In genomic region chr16:88768041-88768876, GRCh38 we compare ENCODE assay signal across 9 cellular contexts. TPM values are rescaled to one million over a fixed set of nuclear protein-coding genes. Genes with fewer than 3 reads are reported as not detected.
DNase-seq lines count a peak whose midpoint lies in the region; ATAC-seq and TF ChIP-seq lines count a peak whose summit lies in the region.
"Had no signal": no experiment of that assay in that cellular context is flagged by ENCODE, and none has a peak within 500 bp of the region (broad histone marks: within the 10 kb centered on the region; RNA-seq: fewer than 3 reads in every experiment).

No MANE protein-coding gene starts in this region.

- TF ChIP-seq POLR2A in erythroblast (IDR thresholded peaks at IDR 0.05; ENCODE audit: low read length) = no peak

- no peak overlapping the region for H3K4me3 ChIP-seq in Loucy (ENCODE audit: low read length, poor library complexity, severe bottlenecking)
- H3K4me3 ChIP-seq in muscle layer of colon (ENCODE audit: low read depth in 1 of 2, low read length in 2 of 2) = peak overlapping the region in 1 of 2 donors; percentile 35

- H3K9me2 ChIP-seq in Loucy (replicated peaks; ENCODE audit: low read depth, low read length) = no peaks in the 10 kb centered on the region

- no peak overlapping the region for H2AFZ ChIP-seq in Loucy (ENCODE audit: low read length)

- H3K4me1 ChIP-seq in Loucy (ENCODE audit: insufficient read depth, low read length, poor library complexity, severe bottlenecking) = peaks cover 3% of the 10 kb centered on the region
- H3K4me1 ChIP-seq in muscle layer of colon (ENCODE audit: insufficient read depth, low read length) = peaks cover 85% of the 10 kb centered on the region

- H3K9ac ChIP-seq in Loucy (ENCODE audit: low read depth, low read length, poor library complexity, severe bottlenecking) = no peak overlapping the region
- H3K9ac ChIP-seq in muscle layer of colon (ENCODE audit: low read length) = peak overlapping the region; percentile 58

- no peaks in the 10 kb centered on the region for H3K27me3 ChIP-seq in Loucy (ENCODE audit: insufficient read depth, low read length, poor library complexity, severe bottlenecking)
- H3K27me3 ChIP-seq in muscle layer of colon (ENCODE audit: control insufficient read depth in 1 of 2, insufficient read depth in 2 of 2, low read length in 2 of 2) = no peaks in the 10 kb centered on the region
- H3K27me3 ChIP-seq: neutrophil had no signal

- no peaks in the 10 kb centered on the region for H3F3A ChIP-seq in Loucy (ENCODE audit: low read depth)

- H3K36me3 ChIP-seq in Loucy (ENCODE audit: insufficient read depth, low read length) (peaks cover 7% of the 10 kb centered on the region; the same call in 1 of the 2 replicates), muscle layer of colon (ENCODE audit: insufficient read depth, low read length) (peaks cover 7% of the 10 kb centered on the region)
- H3K36me3 ChIP-seq: neutrophil had no signal

- no peak for TF ChIP-seq CTCF in Loucy (conservative IDR thresholded peaks at IDR 0.05; ENCODE audit: low read length)

- H3K9me3 ChIP-seq in Loucy (ENCODE audit: insufficient read depth, low read depth, low read length) = no peaks in the 10 kb centered on the region
- no peaks in the 10 kb centered on the region for H3K9me3 ChIP-seq in muscle layer of colon (ENCODE audit: low read length)
- H3K9me3 ChIP-seq: neutrophil had no signal

- H3K27ac ChIP-seq in muscle layer of colon (ENCODE audit: low read depth, low read length) = peak overlapping the region; percentile 95
- H3K27ac ChIP-seq: neutrophil had no signal

- H4K20me1 ChIP-seq in Loucy (ENCODE audit: insufficient read depth, low read length, poor library complexity, severe bottlenecking) = peaks cover 46% of the 10 kb centered on the region

- peaks cover 80% of the 10 kb centered on the region for H3K79me2 ChIP-seq in Loucy (ENCODE audit: insufficient read depth, low read length)

- ATAC-seq in HG02970 (IDR thresholded peaks at IDR 0.05; ENCODE audit: low FRiP score, unreplicated experiment) (no peak), HG02642 (IDR thresholded peaks at IDR 0.05; ENCODE audit: poor library complexity, unreplicated experiment) (no peak)

- DNase-seq in A172 (ENCODE audit: low spot score) (peak; percentile 65), dermis blood vessel endothelial cell (peak; percentile 69), erythroblast (lab: John Stamatoyannopoulos, UW) (no peak), islet precursor cell (no peak)

- H3K4me2 ChIP-seq in Loucy (ENCODE audit: low read depth, low read length, poor library complexity, severe bottlenecking) = peak overlapping the region; percentile 16

RNA-seq across cellular contexts. Expression of gene PIEZO1, which starts 16.8 kb away (rescaled TPM):
- 186 and 226 TPM in 2 replicates for total RNA-seq in A172 (2014; rRNA removed; shearing (Covaris generic))
- 354 and 766 TPM in 2 replicates for total RNA-seq in dermis blood vessel endothelial cell

RNA-seq across cellular contexts. Expression of gene CDT1, which starts 35.3 kb away (rescaled TPM):
- 29.3 and 39.2 TPM in 2 replicates for total RNA-seq in A172 (2014; rRNA removed; shearing (Covaris generic))
- 5.8 and 22.2 TPM in 2 replicates for total RNA-seq in dermis blood vessel endothelial cell

RNA-seq across cellular contexts. Expression of gene APRT, which starts 43.5 kb away (rescaled TPM):
- 255 and 258 TPM in 2 replicates for total RNA-seq in A172 (2014; rRNA removed; shearing (Covaris generic))
- total RNA-seq in dermis blood vessel endothelial cell = 100 and 138 TPM in 2 replicates

Comparison
In these comparisons a context has a peak if more than half of its experiments do, and no peak if none do; other contexts are left out.
1. DNase-seq: peak in A172 (single experiment) and dermis blood vessel endothelial cell (single experiment); none in erythroblast (0 of 2) and islet precursor cell (single experiment).